Comparison of ENCODE assay signal across 22 cellular contexts in the genomic region with DNA sequence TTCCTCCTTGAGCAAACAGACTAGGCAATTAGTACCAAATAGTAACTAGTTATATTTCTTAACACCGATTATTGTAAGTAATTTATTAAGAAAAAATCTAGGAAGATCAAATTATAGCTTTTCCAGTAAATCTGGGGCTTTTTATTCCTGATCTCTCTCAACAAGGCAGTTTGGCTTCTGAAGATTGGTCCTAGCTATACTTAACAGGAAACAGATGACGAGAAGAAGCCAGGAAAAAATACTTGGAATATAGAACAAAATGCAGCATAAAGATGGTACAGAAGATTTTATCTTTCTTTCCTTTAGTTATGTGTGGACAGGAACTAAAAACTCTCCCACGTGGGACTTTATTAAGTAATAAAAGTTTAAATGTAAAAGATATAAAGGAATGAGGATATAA.
"Had no signal": no experiment of that assay in that cellular context is flagged by ENCODE, and none has a peak within 500 bp of the region (broad histone marks: within the 10 kb centered on the region; RNA-seq: fewer than 3 reads in every experiment).

No MANE protein-coding gene starts in this region.

- H3K4me1 Mint-ChIP-seq: T-helper 17 cell had no signal

- H3K36me3 ChIP-seq: heart left ventricle, left lung, ovary had no signal

- H3K9me3 ChIP-seq: esophagus squamous epithelium, heart left ventricle, left lung, ovary, testis had no signal

- H3K27me3 Mint-ChIP-seq: activated CD4-positive, alpha-beta T cell treated with anti-CD3 and anti-CD28 coated beads, Interleukin-2, amount 10 ng/mL, durations not matched to agents 7 days and 5 days; brain had no signal

- DNase-seq: activated CD4-positive, alpha-beta T cell treated with anti-CD3 and anti-CD28 coated beads, Interleukin-2, amount 10 ng/mL, durations not matched to agents 7 days and 5 days; activated CD8-positive, alpha-beta memory T cell treated with anti-CD3 and anti-CD28 coated beads for 24 hours; activated T-cell treated with anti-CD3 and anti-CD28 coated beads for 4 hours; amniotic stem cell; cerebellar nuclear complex; dorsolateral prefrontal cortex; esophagus squamous epithelium; heart left ventricle; islet precursor cell; left lung; nephron progenitor cell; ovary; stimulated activated CD4-positive, alpha-beta T cell treated with anti-CD3 and anti-CD28 coated beads, Interleukin-15, amount 100 ng/mL, for 24 hours; stimulated activated CD4-positive, alpha-beta T cell treated with anti-CD3 and anti-CD28 coated beads, Interleukin-4, amount 100 ng/mL, for 24 hours; stimulated activated naive CD8-positive, alpha-beta T cell treated with anti-CD3 and anti-CD28 coated beads, Interleukin-15, amount 100 ng/mL, for 72 hours; T-helper 17 cell; testis had no signal

- H3K27ac Mint-ChIP-seq: activated CD4-positive, alpha-beta T cell treated with anti-CD3 and anti-CD28 coated beads, Interleukin-2, amount 10 ng/mL, durations not matched to agents 7 days and 5 days; activated naive CD4-positive, alpha-beta T cell treated with anti-CD3 and anti-CD28 coated beads, Interleukin-2, amount 50 U/mL, for 24 hours; activated T-helper 17 cell treated with anti-CD3 and anti-CD28 coated beads, Interleukin-2, amount 50 U/mL, for 72 hours; nephron progenitor cell; stimulated activated naive CD8-positive, alpha-beta T cell treated with anti-CD3 and anti-CD28 coated beads, Interleukin-15, amount 100 ng/mL, for 72 hours; T-helper 17 cell; WTC11 had no signal

- H3K27me3 ChIP-seq: dorsolateral prefrontal cortex, esophagus squamous epithelium, heart left ventricle, left lung, ovary, testis had no signal

- H3K36me3 Mint-ChIP-seq: WTC11 had no signal

- H3K4me3 ChIP-seq: dorsolateral prefrontal cortex, esophagus squamous epithelium, heart left ventricle, left lung, ovary, testis had no signal

- FAIRE-seq: endometrium had no signal

- ATAC-seq: activated T-helper 17 cell treated with anti-CD3 and anti-CD28 coated beads, Interleukin-2, amount 50 U/mL, for 72 hours; heart left ventricle; left lung; stimulated activated naive CD8-positive, alpha-beta T cell treated with anti-CD3 and anti-CD28 coated beads, Interleukin-15, amount 100 ng/mL, for 72 hours; T-helper 17 cell; WTC11 had no signal

- H3K9me3 Mint-ChIP-seq: activated CD4-positive, alpha-beta T cell treated with anti-CD3 and anti-CD28 coated beads, Interleukin-2, amount 10 ng/mL, durations not matched to agents 7 days and 5 days; activated naive CD4-positive, alpha-beta T cell treated with anti-CD3 and anti-CD28 coated beads, Interleukin-2, amount 50 U/mL, for 24 hours; activated T-helper 17 cell treated with anti-CD3 and anti-CD28 coated beads, Interleukin-2, amount 50 U/mL, for 72 hours; brain; nephron progenitor cell; stimulated activated naive CD8-positive, alpha-beta T cell treated with anti-CD3 and anti-CD28 coated beads, Interleukin-15, amount 100 ng/mL, for 72 hours; WTC11 had no signal

- H3K4me3 Mint-ChIP-seq: activated CD4-positive, alpha-beta T cell treated with anti-CD3 and anti-CD28 coated beads, Interleukin-2, amount 10 ng/mL, durations not matched to agents 7 days and 5 days; activated naive CD4-positive, alpha-beta T cell treated with anti-CD3 and anti-CD28 coated beads, Interleukin-2, amount 50 U/mL, for 24 hours; activated T-helper 17 cell treated with anti-CD3 and anti-CD28 coated beads, Interleukin-2, amount 50 U/mL, for 72 hours; nephron progenitor cell; stimulated activated naive CD8-positive, alpha-beta T cell treated with anti-CD3 and anti-CD28 coated beads, Interleukin-15, amount 100 ng/mL, for 72 hours; T-helper 17 cell; WTC11 had no signal

- H3K27ac ChIP-seq: ovary, testis had no signal
